Comparison of ENCODE assay signal across 1 cellular context in genomic region chr1:23620605-23621004, GRCh38.
TF ChIP-seq lines count a peak whose summit lies in the region.

No MANE protein-coding gene starts in this region.

TF ChIP-seq in WTC11, 78 proteins besides CTCF, POLR2A, EP300 and RAD21 (continued from another document):
- TF ChIP-seq NFYB (CRISPR knock-in tag; conservative IDR thresholded peaks at IDR 0.05; ENCODE audit: low read depth) (no peak), ZNF425 (CRISPR knock-in tag; conservative IDR thresholded peaks at IDR 0.05) (no peak)
